ENCODE assay signal across 30 cellular contexts in genomic region chr6:89604662-89605061, GRCh38.
"Had no signal": no experiment of that assay in that cellular context is flagged by ENCODE, and none has a peak within 500 bp of the region (broad histone marks: within the 10 kb centered on the region; RNA-seq: fewer than 3 reads in every experiment).

No MANE protein-coding gene starts in this region.

- H3K4me3 ChIP-seq: ascending aorta, gastroesophageal sphincter, left lung, lower lobe of right lung, mucosa of descending colon, pancreas, prostate gland, sigmoid colon, vagina had no signal

- H3K4me3 Mint-ChIP-seq: activated naive CD4-positive, alpha-beta T cell treated with anti-CD3 and anti-CD28 coated beads, Interleukin-2, amount 10 ng/mL, durations not matched to agents 7 days and 5 days; activated naive CD8-positive, alpha-beta T cell treated with anti-CD3 and anti-CD28 coated beads, Interleukin-2, amount 10 ng/mL, durations not matched to agents 7 days and 5 days; effector memory CD8-positive, alpha-beta T cell; nephron; stimulated activated effector memory CD8-positive, alpha-beta T cell treated with anti-CD3 and anti-CD28 coated beads, Interleukin-12 subunit alpha, Interleukin-12 subunit beta, amount 100 ng/mL, for 72 hours; stimulated activated naive CD8-positive, alpha-beta T cell treated with anti-CD3 and anti-CD28 coated beads, Interleukin-15, amount 100 ng/mL, for 72 hours; type B pancreatic cell had no signal

- DNase-seq: activated CD4-positive, alpha-beta T cell treated with anti-CD3 and anti-CD28 coated beads for 48 hours; activated CD4-positive, alpha-beta T cell treated with anti-CD3 and anti-CD28 coated beads, Interleukin-2, amount 50 U/mL, for 48 hours; activated CD8-positive, alpha-beta memory T cell treated with anti-CD3 and anti-CD28 coated beads for 24 hours; activated gamma-delta T cell; activated naive CD4-positive, alpha-beta T cell treated with anti-CD3 and anti-CD28 coated beads, Interleukin-2, amount 10 ng/mL, durations not matched to agents 7 days and 5 days; activated naive CD8-positive, alpha-beta T cell treated with anti-CD3 and anti-CD28 coated beads, Interleukin-2, amount 10 ng/mL, durations not matched to agents 7 days and 5 days; brain microvascular endothelial cell; caudate nucleus; cortex of kidney; effector memory CD8-positive, alpha-beta T cell; hippocampal formation; kidney glomerular epithelial cell; left lung; lower lobe of right lung; mucosa of descending colon; nucleus accumbens; pancreas; sigmoid colon; small intestine; stimulated activated CD4-positive, alpha-beta T cell treated with anti-CD3 and anti-CD28 coated beads, Interleukin-4, amount 100 ng/mL, for 24 hours; stimulated activated naive CD8-positive, alpha-beta T cell treated with anti-CD3 and anti-CD28 coated beads, Interleukin-15, amount 100 ng/mL, for 72 hours; substantia nigra had no signal

- ATAC-seq: activated CD4-positive, CD25-positive, alpha-beta regulatory T cell treated with anti-CD3 and anti-CD28 coated beads, Interleukin-2, amount 50 U/mL, for 24 hours; effector memory CD8-positive, alpha-beta T cell; gastroesophageal sphincter; left lung; lower lobe of right lung; mucosa of descending colon; pancreas; stimulated activated effector memory CD8-positive, alpha-beta T cell treated with anti-CD3 and anti-CD28 coated beads, Interleukin-12 subunit alpha, Interleukin-12 subunit beta, amount 100 ng/mL, for 72 hours; stimulated activated naive CD8-positive, alpha-beta T cell treated with anti-CD3 and anti-CD28 coated beads, Interleukin-15, amount 100 ng/mL, for 72 hours had no signal

- H3K4me1 Mint-ChIP-seq: stimulated activated effector memory CD8-positive, alpha-beta T cell treated with anti-CD3 and anti-CD28 coated beads, Interleukin-12 subunit alpha, Interleukin-12 subunit beta, amount 100 ng/mL, for 72 hours; stimulated activated naive CD8-positive, alpha-beta T cell treated with anti-CD3 and anti-CD28 coated beads, Interleukin-15, amount 100 ng/mL, for 72 hours had no signal

- H3K9me3 ChIP-seq: ascending aorta, gastroesophageal sphincter, left lung, lower lobe of right lung, mucosa of descending colon, pancreas, prostate gland, sigmoid colon, vagina had no signal

- H3K36me3 ChIP-seq: brain microvascular endothelial cell, left lung, lower lobe of right lung, pancreas, prostate gland, sigmoid colon, vagina had no signal

- H3K27me3 ChIP-seq: ascending aorta, brain microvascular endothelial cell, gastroesophageal sphincter, left lung, pancreas, sigmoid colon, vagina had no signal

- H3K27ac Mint-ChIP-seq: activated naive CD4-positive, alpha-beta T cell treated with anti-CD3 and anti-CD28 coated beads, Interleukin-2, amount 10 ng/mL, durations not matched to agents 7 days and 5 days; activated naive CD8-positive, alpha-beta T cell treated with anti-CD3 and anti-CD28 coated beads, Interleukin-2, amount 10 ng/mL, durations not matched to agents 7 days and 5 days; effector memory CD8-positive, alpha-beta T cell; nephron; stimulated activated effector memory CD8-positive, alpha-beta T cell treated with anti-CD3 and anti-CD28 coated beads, Interleukin-12 subunit alpha, Interleukin-12 subunit beta, amount 100 ng/mL, for 72 hours; type B pancreatic cell had no signal

- H3K27me3 Mint-ChIP-seq: activated naive CD8-positive, alpha-beta T cell treated with anti-CD3 and anti-CD28 coated beads, Interleukin-2, amount 10 ng/mL, durations not matched to agents 7 days and 5 days; effector memory CD8-positive, alpha-beta T cell; stimulated activated naive CD8-positive, alpha-beta T cell treated with anti-CD3 and anti-CD28 coated beads, Interleukin-15, amount 100 ng/mL, for 72 hours; type B pancreatic cell had no signal

- H3K27ac ChIP-seq: ascending aorta, brain microvascular endothelial cell, gastroesophageal sphincter, left lung, lower lobe of right lung, pancreas, prostate gland, sigmoid colon, vagina had no signal

- H3K9me3 Mint-ChIP-seq: activated naive CD4-positive, alpha-beta T cell treated with anti-CD3 and anti-CD28 coated beads, Interleukin-2, amount 10 ng/mL, durations not matched to agents 7 days and 5 days; activated naive CD8-positive, alpha-beta T cell treated with anti-CD3 and anti-CD28 coated beads, Interleukin-2, amount 10 ng/mL, durations not matched to agents 7 days and 5 days; effector memory CD8-positive, alpha-beta T cell; nephron; stimulated activated effector memory CD8-positive, alpha-beta T cell treated with anti-CD3 and anti-CD28 coated beads, Interleukin-12 subunit alpha, Interleukin-12 subunit beta, amount 100 ng/mL, for 72 hours; stimulated activated naive CD8-positive, alpha-beta T cell treated with anti-CD3 and anti-CD28 coated beads, Interleukin-15, amount 100 ng/mL, for 72 hours; type B pancreatic cell had no signal

- H3K36me3 Mint-ChIP-seq: activated naive CD8-positive, alpha-beta T cell treated with anti-CD3 and anti-CD28 coated beads, Interleukin-2, amount 10 ng/mL, durations not matched to agents 7 days and 5 days; stimulated activated effector memory CD8-positive, alpha-beta T cell treated with anti-CD3 and anti-CD28 coated beads, Interleukin-12 subunit alpha, Interleukin-12 subunit beta, amount 100 ng/mL, for 72 hours had no signal

- H3K4me1 ChIP-seq: ascending aorta, gastroesophageal sphincter, left lung, lower lobe of right lung, pancreas, prostate gland, sigmoid colon, vagina had no signal
